2 cellular contexts compared by ENCODE assay signal in the genomic region with DNA sequence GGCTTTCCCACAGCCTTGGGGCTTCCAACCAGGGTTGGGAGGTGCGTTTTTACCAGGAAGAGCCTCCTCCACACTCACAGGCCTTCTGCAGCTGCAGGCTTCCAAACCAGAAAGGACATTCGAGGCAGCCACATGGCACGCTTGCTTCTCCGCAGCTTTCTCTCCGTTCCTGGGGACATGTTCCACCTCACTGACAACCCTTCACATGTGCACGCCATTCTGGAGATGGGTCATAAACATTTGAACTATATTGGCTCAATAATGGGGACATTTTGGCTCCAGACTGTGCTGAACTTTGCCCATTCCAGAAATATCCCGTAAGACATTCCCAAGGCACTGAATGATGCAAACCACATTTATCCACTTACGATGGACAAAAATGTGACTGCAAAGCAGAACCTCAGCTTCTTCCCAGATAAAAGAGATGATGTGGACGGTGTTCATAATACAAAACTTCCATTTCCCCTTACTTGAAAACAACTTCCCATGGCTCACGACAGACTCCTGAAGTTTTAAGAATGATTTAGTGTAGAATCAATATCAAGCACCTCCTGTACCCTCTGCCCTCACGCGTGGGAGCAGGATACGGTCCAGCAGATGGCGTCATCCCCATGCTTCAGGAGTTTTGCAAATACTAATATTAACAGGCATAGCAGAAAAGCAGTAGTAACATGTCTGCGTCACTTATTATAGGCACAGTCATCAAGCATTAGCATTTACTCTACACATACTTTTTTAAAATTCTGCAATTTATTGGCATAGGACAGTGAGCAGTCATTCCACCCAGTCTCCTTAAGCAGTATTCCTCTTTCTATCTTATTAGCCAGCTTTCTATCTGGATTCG.
TF ChIP-seq lines count a peak whose summit lies in the region.

No MANE protein-coding gene starts in this region.

TF ChIP-seq in HEK293T, 16 proteins besides CTCF, POLR2A, EP300 and RAD21:
- TF ChIP-seq, protein P1, sequence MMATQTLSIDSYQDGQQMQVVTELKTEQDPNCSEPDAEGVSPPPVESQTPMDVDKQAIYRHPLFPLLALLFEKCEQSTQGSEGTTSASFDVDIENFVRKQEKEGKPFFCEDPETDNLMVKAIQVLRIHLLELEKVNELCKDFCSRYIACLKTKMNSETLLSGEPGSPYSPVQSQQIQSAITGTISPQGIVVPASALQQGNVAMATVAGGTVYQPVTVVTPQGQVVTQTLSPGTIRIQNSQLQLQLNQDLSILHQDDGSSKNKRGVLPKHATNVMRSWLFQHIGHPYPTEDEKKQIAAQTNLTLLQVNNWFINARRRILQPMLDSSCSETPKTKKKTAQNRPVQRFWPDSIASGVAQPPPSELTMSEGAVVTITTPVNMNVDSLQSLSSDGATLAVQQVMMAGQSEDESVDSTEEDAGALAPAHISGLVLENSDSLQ (IDR thresholded peaks at IDR 0.05): 0 out of 2 replicates have a peak, but pooled peaks have one; percentile 7
- no peak for TF ChIP-seq BHLHE40 (IDR thresholded peaks at IDR 0.05; ENCODE audit: borderline replicate concordance)

TF ChIP-seq in K562, 482 proteins besides CTCF, POLR2A, EP300 and RAD21:
- TF ChIP-seq SMC3 (conservative IDR thresholded peaks at IDR 0.05; ENCODE audit: insufficient read depth, low read depth, low read length): 0 out of 2 replicates have a peak, but pooled peaks have one; percentile 18
- TF ChIP-seq, protein P2, sequence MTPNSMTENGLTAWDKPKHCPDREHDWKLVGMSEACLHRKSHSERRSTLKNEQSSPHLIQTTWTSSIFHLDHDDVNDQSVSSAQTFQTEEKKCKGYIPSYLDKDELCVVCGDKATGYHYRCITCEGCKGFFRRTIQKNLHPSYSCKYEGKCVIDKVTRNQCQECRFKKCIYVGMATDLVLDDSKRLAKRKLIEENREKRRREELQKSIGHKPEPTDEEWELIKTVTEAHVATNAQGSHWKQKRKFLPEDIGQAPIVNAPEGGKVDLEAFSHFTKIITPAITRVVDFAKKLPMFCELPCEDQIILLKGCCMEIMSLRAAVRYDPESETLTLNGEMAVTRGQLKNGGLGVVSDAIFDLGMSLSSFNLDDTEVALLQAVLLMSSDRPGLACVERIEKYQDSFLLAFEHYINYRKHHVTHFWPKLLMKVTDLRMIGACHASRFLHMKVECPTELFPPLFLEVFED (CRISPR knock-in tag; conservative IDR thresholded peaks at IDR 0.05): no peak
